1 cellular context compared by ENCODE assay signal in the genomic region with DNA sequence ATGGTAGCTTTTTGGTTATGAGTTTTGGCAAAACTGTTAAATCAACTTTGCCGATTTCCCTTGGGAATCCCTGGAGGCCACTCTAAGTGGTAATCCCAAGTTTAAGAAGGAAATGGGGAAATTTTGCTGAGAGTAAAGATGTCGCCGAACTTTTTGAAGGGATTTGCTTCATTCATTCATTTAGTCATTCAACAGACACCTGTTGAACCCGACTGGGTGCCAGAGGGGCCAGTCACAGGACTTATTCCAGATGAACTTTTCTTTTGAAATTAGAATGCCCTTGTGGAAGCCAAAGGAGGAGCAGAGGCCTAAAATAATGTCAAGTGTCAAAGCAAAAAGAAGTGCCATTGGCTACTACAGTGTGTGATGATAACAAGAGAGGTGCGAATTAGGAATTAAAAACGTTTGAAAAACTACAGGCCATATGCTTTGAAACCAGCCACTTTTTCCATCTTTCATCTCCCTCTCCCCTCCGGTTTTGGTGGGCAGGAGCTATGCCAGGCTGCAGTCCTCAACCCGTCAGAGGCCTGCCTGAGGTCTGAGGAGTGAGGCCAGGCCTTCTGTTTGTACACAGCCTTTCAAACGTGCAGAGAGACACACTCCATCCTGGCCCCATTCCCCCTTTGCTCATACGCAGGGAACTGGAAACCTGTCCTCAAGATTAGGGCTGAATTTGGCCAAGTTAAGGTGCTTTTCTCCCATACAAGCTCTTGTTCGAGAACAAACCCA.
TF ChIP-seq lines count a peak whose summit lies in the region.

No MANE protein-coding gene starts in this region.

TF ChIP-seq in H1, 55 proteins besides CTCF, POLR2A, EP300 and RAD21:
- TF ChIP-seq RXRA (IDR thresholded peaks at IDR 0.05; ENCODE audit: insufficient read depth, low read depth, low read length) = no peak
- no peak for TF ChIP-seq SIRT6 (IDR thresholded peaks at IDR 0.05; ENCODE audit: low read length)
- TF ChIP-seq SIN3A (conservative IDR thresholded peaks at IDR 0.05 in 1 of 2, IDR thresholded peaks at IDR 0.05 in 1 of 2; ENCODE audit: low read depth in 1 of 2, low read length in 2 of 2) = no peak
- no peak for TF ChIP-seq PHF8 (conservative IDR thresholded peaks at IDR 0.05; ENCODE audit: low read depth, low read length)
- no peak for TF ChIP-seq RFX5 (IDR thresholded peaks at IDR 0.05; ENCODE audit: borderline replicate concordance, low read depth, low read length)
